Comparison of ENCODE assay signal across 8 cellular contexts in the genomic region with DNA sequence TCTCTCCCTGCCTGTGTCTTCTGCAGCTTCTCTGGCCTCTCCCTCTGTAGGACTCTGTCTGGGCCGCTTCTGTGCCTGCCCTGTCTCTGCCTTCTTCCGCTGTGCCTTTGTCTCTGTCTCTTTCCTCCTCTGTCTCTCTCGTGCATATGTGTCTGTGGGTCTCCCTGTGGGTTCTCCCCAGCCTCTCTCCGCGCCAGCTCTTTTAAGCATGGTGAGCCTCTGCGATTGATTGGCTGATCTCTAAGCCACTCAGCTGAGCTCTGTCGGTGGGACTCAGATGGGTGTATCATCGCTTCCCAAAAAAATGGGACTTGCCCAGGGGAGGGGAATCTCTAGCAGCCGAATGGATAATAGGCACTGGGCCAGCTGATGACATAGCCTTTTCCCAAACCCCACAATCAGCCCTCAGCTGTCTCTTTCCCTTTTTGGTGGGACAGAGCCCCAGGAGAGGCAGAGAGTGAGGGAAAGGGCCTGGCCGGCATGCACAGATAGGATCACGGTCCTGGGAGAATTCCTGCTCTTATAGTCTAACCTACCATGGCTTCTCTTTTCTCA. TPM values are rescaled to one million over a fixed set of nuclear protein-coding genes. Genes with fewer than 3 reads are reported as not detected.
DNase-seq lines count a peak whose midpoint lies in the region; ATAC-seq and TF ChIP-seq lines count a peak whose summit lies in the region.

A gene with protein sequence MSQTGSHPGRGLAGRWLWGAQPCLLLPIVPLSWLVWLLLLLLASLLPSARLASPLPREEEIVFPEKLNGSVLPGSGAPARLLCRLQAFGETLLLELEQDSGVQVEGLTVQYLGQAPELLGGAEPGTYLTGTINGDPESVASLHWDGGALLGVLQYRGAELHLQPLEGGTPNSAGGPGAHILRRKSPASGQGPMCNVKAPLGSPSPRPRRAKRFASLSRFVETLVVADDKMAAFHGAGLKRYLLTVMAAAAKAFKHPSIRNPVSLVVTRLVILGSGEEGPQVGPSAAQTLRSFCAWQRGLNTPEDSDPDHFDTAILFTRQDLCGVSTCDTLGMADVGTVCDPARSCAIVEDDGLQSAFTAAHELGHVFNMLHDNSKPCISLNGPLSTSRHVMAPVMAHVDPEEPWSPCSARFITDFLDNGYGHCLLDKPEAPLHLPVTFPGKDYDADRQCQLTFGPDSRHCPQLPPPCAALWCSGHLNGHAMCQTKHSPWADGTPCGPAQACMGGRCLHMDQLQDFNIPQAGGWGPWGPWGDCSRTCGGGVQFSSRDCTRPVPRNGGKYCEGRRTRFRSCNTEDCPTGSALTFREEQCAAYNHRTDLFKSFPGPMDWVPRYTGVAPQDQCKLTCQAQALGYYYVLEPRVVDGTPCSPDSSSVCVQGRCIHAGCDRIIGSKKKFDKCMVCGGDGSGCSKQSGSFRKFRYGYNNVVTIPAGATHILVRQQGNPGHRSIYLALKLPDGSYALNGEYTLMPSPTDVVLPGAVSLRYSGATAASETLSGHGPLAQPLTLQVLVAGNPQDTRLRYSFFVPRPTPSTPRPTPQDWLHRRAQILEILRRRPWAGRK (minus strand): TSS at position 178 of the 555 bp plus-strand sequence. CDS start 427 bp downstream, outside the sequence.

- peak within 1 kb of the TSS; percentile 15; the same call in 1 of the 2 replicates for H2AFZ ChIP-seq in PC-3 (ENCODE audit: low read length)

- no peak within 1 kb of the TSS for H3K4me3 ChIP-seq in PC-3 (ENCODE audit: low read length)
- H3K4me3 ChIP-seq in muscle layer of colon (ENCODE audit: low read depth in 1 of 2, low read length in 2 of 2) = peak within 1 kb of the TSS; percentile 22 to 53
- no peak within 1 kb of the TSS for H3K4me3 ChIP-seq in HAP-1

- intact Hi-C loops in PC-3 (cut with micrococcal nuclease) = no loop called here

- H3K79me2 ChIP-seq in PC-3 (ENCODE audit: low read length) = peaks cover 17% of the 10 kb centered on the region

- no peaks in the 10 kb centered on the region for H4K20me1 ChIP-seq in PC-3 (ENCODE audit: low read length)

- H3K36me3 ChIP-seq in PC-3 (ENCODE audit: low read depth, low read length) (0 out of 2 replicates have a peak, but pooled peaks cover 2% of the 10 kb centered on the region), muscle layer of colon (ENCODE audit: insufficient read depth, low read length) (peaks cover 14% of the 10 kb centered on the region), HAP-1 (replicated peaks) (peaks cover 3% of the 10 kb centered on the region)

- DNase-seq in AG09319 (ENCODE audit: extremely low read depth, low read depth) = peak; percentile 67
- DNase-seq in PC-3 = no peak
- DNase-seq in epidermal melanocyte (ENCODE audit: insufficient read length, low spot score) = peak; percentile 57
- no peak for DNase-seq in HAP-1 (ENCODE audit: low spot score in 2 of 2)
- DNase-seq in activated CD4-positive, CD25-positive, alpha-beta regulatory T cell (lab: John Stamatoyannopoulos, UW) = no peak

- H3K4me1 ChIP-seq in PC-3 (ENCODE audit: insufficient read depth, low read length) = peaks cover 26% of the 10 kb centered on the region
- peaks cover 72% of the 10 kb centered on the region for H3K4me1 ChIP-seq in muscle layer of colon (ENCODE audit: insufficient read depth, low read length)
- H3K4me1 ChIP-seq in HAP-1 = peaks cover 22% of the 10 kb centered on the region

- H3K9me3 ChIP-seq in PC-3 (ENCODE audit: low read length) (no peaks in the 10 kb centered on the region), muscle layer of colon (ENCODE audit: low read length) (no peaks in the 10 kb centered on the region), HAP-1 (no peaks in the 10 kb centered on the region)

- no TSS peak for BruUV-seq in PC-3 (replicated peaks; lab: Mats Ljungman, UMichigan)

- no peak within 1 kb of the TSS for H3K9ac ChIP-seq in PC-3 (ENCODE audit: low read length)
- peak within 1 kb of the TSS; percentile 50 for H3K9ac ChIP-seq in muscle layer of colon (ENCODE audit: low read length)

- no peak within 1 kb of the TSS for H3K4me2 ChIP-seq in PC-3 (ENCODE audit: low read length)

- H3K9me2 ChIP-seq in PC-3 (replicated peaks; ENCODE audit: low read length) = no peaks in the 10 kb centered on the region

- ATAC-seq in PC-3 (no peak), HG03378 (IDR thresholded peaks at IDR 0.05; ENCODE audit: unreplicated experiment) (no peak), GM21529 (IDR thresholded peaks at IDR 0.05; ENCODE audit: unreplicated experiment) (no peak)

- H3F3A ChIP-seq in PC-3 (ENCODE audit: low read length, unreplicated experiment) = no peaks in the 10 kb centered on the region

- in situ Hi-C loops in HAP-1 (cut with MboI; ENCODE audit: low sequenced_read_pairs) = loop anchor here (25.0 kb wide), 1 partner anchor 538 kb away; a partner anchor contains a TSS

- CTCF ChIA-PET in PC-3 (lab: Charles Lee) = interaction anchor here (0.6 kb wide), 1 partner anchor 176 kb away, joined by 4 read pairs; no protein-coding TSS in a partner anchor

- H3K27ac ChIP-seq in PC-3 (ENCODE audit: low read length) (no peak within 1 kb of the TSS), muscle layer of colon (ENCODE audit: low read depth, low read length) (peak within 1 kb of the TSS; percentile 81)

- no peaks in the 10 kb centered on the region for H3K27me3 ChIP-seq in PC-3 (ENCODE audit: low read length)
- H3K27me3 ChIP-seq in muscle layer of colon (ENCODE audit: control insufficient read depth in 1 of 2, insufficient read depth in 2 of 2, low read length in 2 of 2) = no peaks in the 10 kb centered on the region
- H3K27me3 ChIP-seq in HAP-1 (ENCODE audit: low read depth) = no peaks in the 10 kb centered on the region

- POLR2A ChIA-PET in PC-3 (lab: Charles Lee; ENCODE audit: unreplicated experiment) = interaction anchor here (0.7 kb wide), 1 partner anchor 10 kb away, joined by 4 read pairs; no protein-coding TSS in a partner anchor

- TF ChIP-seq CTCF in AG09319 (IDR thresholded peaks at IDR 0.05; ENCODE audit: low read depth, low read length) (no peak), PC-3 (conservative IDR thresholded peaks at IDR 0.05; ENCODE audit: low read depth, low read length) (no peak)

RNA-seq across cellular contexts. Expression of the gene that starts here (rescaled TPM):
- 0.52 TPM in 1 of 2 replicates, not detected in the other for total RNA-seq in PC-3 (2014; rRNA removed)

Comparison
In these comparisons a context has a peak if more than half of its experiments do, and no peak if none do; other contexts are left out.
1. DNase-seq: peak in AG09319 (single experiment) and epidermal melanocyte (single experiment); none in PC-3 (single experiment), HAP-1 (0 of 2) and activated CD4-positive, CD25-positive, alpha-beta regulatory T cell (0 of 4).
2. H3K4me3 ChIP-seq: peak in muscle layer of colon (2 of 2); none in PC-3 (single experiment) and HAP-1 (single experiment).